In genomic region chr11:64241175-64241429, GRCh38 we compare ENCODE assay signal across 6 cellular contexts. TPM values are rescaled to one million over a fixed set of nuclear protein-coding genes. Genes with fewer than 3 reads are reported as not detected.
DNase-seq lines count a peak whose midpoint lies in the region; ATAC-seq and TF ChIP-seq lines count a peak whose summit lies in the region.

No MANE protein-coding gene starts in this region.

- intact Hi-C loops in heart left ventricle (cut with DNase I), result loop anchor here in 3 of 10 donors (1.0 to 2.0 kb wide), 3 partner anchors 29 to 64 kb away; partner anchors contain the start of genes BAD (in 1 of the 3) and ESRRA (in 1 of the 3)

- H3K27ac ChIP-seq in heart left ventricle (peak overlapping the region; percentile 95 to 100 (median 99)), upper lobe of left lung (peak overlapping the region; percentile 93 to 99 (median 98))

- TF ChIP-seq EP300 in upper lobe of left lung (IDR thresholded peaks at IDR 0.05), result no peak

- TF ChIP-seq POLR2A in NB4 (IDR thresholded peaks at IDR 0.05; ENCODE audit: extremely low read depth, insufficient read length) (no peak), heart left ventricle (IDR thresholded peaks at IDR 0.05) (no peak), upper lobe of left lung (IDR thresholded peaks at IDR 0.05) (no peak)

- WGBS in heart left ventricle, 4 donors, result 0 to 3% (median 1%) methylated on average over 7 to 25 of the region's 25 CpGs
- 1 to 2% methylated on average over 10 to 24 of the region's 25 CpGs for WGBS in upper lobe of left lung, 2 donors

- H3K27me3 ChIP-seq in heart left ventricle (no peaks in the 10 kb centered on the region), upper lobe of left lung (no peaks in the 10 kb centered on the region)

- TF ChIP-seq CTCF in NB4 (IDR thresholded peaks at IDR 0.05; ENCODE audit: low read depth, low read length), result no peak
- no peak for TF ChIP-seq CTCF in heart left ventricle (IDR thresholded peaks at IDR 0.05)
- TF ChIP-seq CTCF in upper lobe of left lung (IDR thresholded peaks at IDR 0.05), result no peak

- ATAC-seq in heart left ventricle (peak; percentile 84 to 93 (median 86)), upper lobe of left lung (ENCODE audit: low FRiP score in 2 of 2) (peak in 1 of 2 donors; percentile 94), HG03039 (IDR thresholded peaks at IDR 0.05; ENCODE audit: unreplicated experiment) (no peak)

- peak overlapping the region; percentile 71 for H3K4me3 ChIP-seq in NB4 (ENCODE audit: low read depth, low read length)
- peak overlapping the region; percentile 37 to 99 (median 79) for H3K4me3 ChIP-seq in heart left ventricle
- H3K4me3 ChIP-seq in upper lobe of left lung, result peak overlapping the region; percentile 4 to 92 (median 80)

- H3K4me1 ChIP-seq in heart left ventricle (peaks cover 0 to 63% (median 33%) of the 10 kb centered on the region in 12 donors), upper lobe of left lung (peaks cover 54 to 74% (median 58%) of the 10 kb centered on the region in 4 donors)

- H3K36me3 ChIP-seq in heart left ventricle (peaks cover 0 to 38% (median 28%) of the 10 kb centered on the region in 9 donors), upper lobe of left lung (peaks cover 0 to 31% (median 18%) of the 10 kb centered on the region in 4 donors)

- DNase-seq in GM04504 (ENCODE audit: low read depth) (peak; percentile 97), NB4 (ENCODE audit: low read depth) (no peak), heart left ventricle (no peak), upper lobe of left lung (no peak), ecto neural progenitor cell (ENCODE audit: low spot score) (no peak)

- no peaks in the 10 kb centered on the region for H3K9me3 ChIP-seq in heart left ventricle
- no peaks in the 10 kb centered on the region for H3K9me3 ChIP-seq in upper lobe of left lung

RNA-seq across cellular contexts. Expression of gene FKBP2, which starts 0.2 kb away (rescaled TPM):
- total RNA-seq in heart left ventricle (10 to 100 TPM; 35.0 to 71.5 (median 51.8) TPM), upper lobe of left lung (100 to 1,000 TPM in 1 of 6 donors, 10 to 100 TPM in 5; 40.9 to 132 (median 63.1) TPM)
- polyA plus RNA-seq in heart left ventricle, result 100 to 1,000 TPM; 226 to 250 TPM

RNA-seq across cellular contexts. Expression of gene PPP1R14B, which starts 5.6 kb away (rescaled TPM):
- 100 to 1,000 TPM in 4 of 9 donors, 10 to 100 TPM in 5; 69.6 to 244 (median 90.4) TPM for total RNA-seq in heart left ventricle
- 100 to 1,000 TPM; 160 to 167 TPM for polyA plus RNA-seq in heart left ventricle
- 100 to 1,000 TPM in 1 of 6 donors, 10 to 100 TPM in 5; 51.4 to 118 (median 60.3) TPM for total RNA-seq in upper lobe of left lung

RNA-seq across cellular contexts. Expression of gene VEGFB, which starts 6.7 kb away (rescaled TPM):
- total RNA-seq in heart left ventricle, result 100 to 1,000 TPM; 172 to 332 (median 241) TPM
- polyA plus RNA-seq in heart left ventricle, result 100 to 1,000 TPM; 127 to 304 TPM
- 100 to 1,000 TPM in 3 of 6 donors, 10 to 100 TPM in 3; 25.1 to 171 (median 124) TPM for total RNA-seq in upper lobe of left lung

RNA-seq across cellular contexts. Expression of gene PLCB3, which starts 10.2 kb away (rescaled TPM):
- total RNA-seq in heart left ventricle (10 to 100 TPM in 3 of 9 donors, 1 to 10 TPM in 6; 7.6 to 19.1 (median 9.8) TPM), upper lobe of left lung (10 to 100 TPM; 19.5 to 55.5 (median 30.3) TPM)
- polyA plus RNA-seq in heart left ventricle, result 10 to 100 TPM in 1 of 2 donors, 1 to 10 TPM in 1; 7.4 to 11.6 TPM

RNA-seq across cellular contexts. Expression of gene DNAJC4, which starts 10.8 kb away (rescaled TPM):
- 10 to 100 TPM; 31.2 to 63.6 (median 47.2) TPM for total RNA-seq in heart left ventricle
- 100 to 1,000 TPM in 1 of 2 donors, 10 to 100 TPM in 1; 33.8 to 123 TPM for polyA plus RNA-seq in heart left ventricle
- 10 to 100 TPM; 25.0 to 52.0 (median 39.2) TPM for total RNA-seq in upper lobe of left lung
